ENCODE assay signal across 8 cellular contexts in the genomic region with DNA sequence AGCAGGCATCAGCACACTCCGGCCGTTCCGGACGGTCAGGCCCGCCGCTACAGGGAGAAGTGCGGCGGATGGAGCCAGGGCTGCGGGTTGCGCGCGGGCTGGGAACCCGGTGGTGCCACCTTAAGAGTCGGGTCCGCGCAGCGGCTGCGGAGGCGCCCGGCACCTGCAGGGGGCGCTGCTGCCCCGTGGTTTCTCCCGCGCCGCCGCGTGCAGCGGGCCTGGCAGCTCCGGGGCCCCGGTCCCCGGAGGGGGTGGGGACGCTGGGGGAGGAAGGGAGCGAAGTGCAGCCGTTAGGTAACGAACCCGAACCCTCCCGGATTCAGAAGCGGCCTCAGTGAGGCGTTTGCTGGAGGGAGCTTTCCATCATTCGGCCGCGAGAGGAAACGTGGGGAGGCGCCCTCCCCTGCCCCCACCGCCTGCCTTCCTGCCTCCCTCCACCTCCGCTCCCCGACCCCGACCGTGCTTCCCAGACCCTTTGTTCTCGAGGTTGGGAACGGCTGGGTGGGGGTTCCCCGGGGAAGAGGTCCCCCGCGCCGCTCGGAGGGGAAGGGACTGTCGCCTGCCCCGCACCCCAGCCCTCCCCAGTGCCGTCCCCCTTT. TPM values are rescaled to one million over a fixed set of nuclear protein-coding genes. Genes with fewer than 3 reads are reported as not detected.
DNase-seq lines count a peak whose midpoint lies in the region; ATAC-seq and TF ChIP-seq lines count a peak whose summit lies in the region.

No MANE protein-coding gene starts in this region.

- in situ Hi-C loops in Panc1 (cut with HindIII; ENCODE audit: low pct_unique_long_range_greater_than_20kb, low sequenced_read_pairs) = no loop called here

- H3K36me3 ChIP-seq in Panc1 (ENCODE audit: control insufficient read depth, insufficient read depth, low read length) = no peaks in the 10 kb centered on the region

- no peaks in the 10 kb centered on the region for H3K27me3 ChIP-seq in Panc1 (ENCODE audit: control insufficient read depth, insufficient read depth, low read length)

- H3K4me1 ChIP-seq in Panc1 (ENCODE audit: control insufficient read depth, insufficient read depth, low read length) = peaks cover 36% of the 10 kb centered on the region

- peak overlapping the region; percentile 69 to 73 for H3K4me3 ChIP-seq in Panc1 (ENCODE audit: low read depth in 2 of 2, low read length in 2 of 2)
- H3K4me3 ChIP-seq in fibroblast of the aortic adventitia (ENCODE audit: low read depth, low read length) = peak overlapping the region; percentile 85

- H3K27ac Mint-ChIP-seq in nephron progenitor cell = peak overlapping the region; percentile 90
- peak overlapping the region in 1 of 2 donors; percentile 52 for H3K27ac Mint-ChIP-seq in stimulated activated naive CD8-positive, alpha-beta T cell treated with anti-CD3 and anti-CD28 coated beads, Interleukin-15, amount 100 ng/mL, for 72 hours

- peak; percentile 25 for DNase-seq in DMS153 (lab: John Stamatoyannopoulos, UW)
- DNase-seq in GM20000 (ENCODE audit: low spot score) = peak; percentile 98
- DNase-seq in HT-29 (ENCODE audit: low spot score) = peak; percentile 90
- no peak for DNase-seq in Panc1 (ENCODE audit: low read depth, low spot score)
- DNase-seq in activated T-helper 9 cell treated with anti-CD3 and anti-CD28 coated beads, Interleukin-2, amount 50 U/mL, for 16 hours (ENCODE audit: low read depth) = peak; percentile 79
- DNase-seq in fibroblast of the aortic adventitia (ENCODE audit: low read depth) = peak; percentile 80
- peak; percentile 94 for DNase-seq in nephron progenitor cell
- DNase-seq in stimulated activated naive CD8-positive, alpha-beta T cell treated with anti-CD3 and anti-CD28 coated beads, Interleukin-15, amount 100 ng/mL, for 72 hours = peak; percentile 87 to 90

- TF ChIP-seq CTCF in GM20000 (IDR thresholded peaks at IDR 0.05; ENCODE audit: extremely low read depth, missing control alignments) (peak; percentile 85), Panc1 (IDR thresholded peaks at IDR 0.05) (peak; percentile 92), fibroblast of the aortic adventitia (IDR thresholded peaks at IDR 0.05; ENCODE audit: insufficient read depth, low read length) (peak; percentile 70), nephron progenitor cell (IDR thresholded peaks at IDR 0.05) (peak; percentile 96)

- no peaks in the 10 kb centered on the region for H3K9me3 Mint-ChIP-seq in nephron progenitor cell
- no peaks in the 10 kb centered on the region for H3K9me3 Mint-ChIP-seq in stimulated activated naive CD8-positive, alpha-beta T cell treated with anti-CD3 and anti-CD28 coated beads, Interleukin-15, amount 100 ng/mL, for 72 hours

- intact Hi-C loops in Panc1 (cut with micrococcal nuclease; ENCODE audit: unreplicated experiment) = loop anchor here (5.0 to 10.0 kb wide), 3 partner anchors 37 to 459 kb away; a partner anchor contains a TSS

- POLR2A ChIA-PET in Panc1 (lab: Charles Lee) = interaction anchor here (0.5 to 1.1 kb wide), 3 partner anchors 30 to 223 kb away, joined by 3 to 8 read pairs (median 4); a partner anchor contains a TSS

- no TSS peak for BruUV-seq in Panc1 (replicated peaks; lab: Mats Ljungman, UMichigan)

- H3K9me3 ChIP-seq in Panc1 (ENCODE audit: control insufficient read depth, insufficient read depth, low read depth, low read length) = no peaks in the 10 kb centered on the region

- peaks cover 47% of the 10 kb centered on the region for H3K4me1 Mint-ChIP-seq in nephron progenitor cell
- peaks cover 35% of the 10 kb centered on the region for H3K4me1 Mint-ChIP-seq in stimulated activated naive CD8-positive, alpha-beta T cell treated with anti-CD3 and anti-CD28 coated beads, Interleukin-15, amount 100 ng/mL, for 72 hours

- peaks cover 34% of the 10 kb centered on the region for H3K27me3 Mint-ChIP-seq in nephron progenitor cell (ENCODE audit: low read depth, poor library complexity)
- H3K27me3 Mint-ChIP-seq in stimulated activated naive CD8-positive, alpha-beta T cell treated with anti-CD3 and anti-CD28 coated beads, Interleukin-15, amount 100 ng/mL, for 72 hours = peaks cover 81% of the 10 kb centered on the region

- CTCF ChIA-PET in Panc1 (lab: Charles Lee) = interaction anchor here (0.6 to 0.9 kb wide), 4 partner anchors 187 to 815 kb away, joined by 3 to 9 read pairs (median 4); no protein-coding TSS in a partner anchor

- H3K4me3 Mint-ChIP-seq in nephron progenitor cell = peak overlapping the region; percentile 91
- H3K4me3 Mint-ChIP-seq in stimulated activated naive CD8-positive, alpha-beta T cell treated with anti-CD3 and anti-CD28 coated beads, Interleukin-15, amount 100 ng/mL, for 72 hours = peak overlapping the region; percentile 87

- H3K36me3 Mint-ChIP-seq in nephron progenitor cell (ENCODE audit: low read depth) = no peaks in the 10 kb centered on the region

- ATAC-seq in Panc1 = peak; percentile 77
- peak; percentile 88 for ATAC-seq in stimulated activated naive CD8-positive, alpha-beta T cell treated with anti-CD3 and anti-CD28 coated beads, Interleukin-15, amount 100 ng/mL, for 72 hours

- H3K27ac ChIP-seq in Panc1 (ENCODE audit: low read length) = peak overlapping the region; percentile 98

RNA-seq across cellular contexts. Expression of a gene that starts 29.7 kb away (rescaled TPM):
- total RNA-seq in HT-29 (2014; rRNA removed; shearing (Covaris generic)) = not detected in 2 replicates
- total RNA-seq in Panc1 (2021; ENCODE audit: unreplicated experiment) (9.3 TPM), fibroblast of the aortic adventitia (ENCODE audit: low replicate concordance) (0.41 and 0.90 TPM in 2 replicates)
- 5.8 TPM for polyA plus RNA-seq in Panc1 (2012; ENCODE audit: insufficient read length)

RNA-seq across cellular contexts. Expression of a gene that starts 38.2 kb away (rescaled TPM):
- 31.7 and 47.6 TPM in 2 replicates for total RNA-seq in HT-29 (2014; rRNA removed; shearing (Covaris generic))
- total RNA-seq in Panc1 (2021; ENCODE audit: unreplicated experiment) = 33.4 TPM
- 28.9 TPM for polyA plus RNA-seq in Panc1 (2012; ENCODE audit: insufficient read length)
- total RNA-seq in fibroblast of the aortic adventitia (ENCODE audit: low replicate concordance) = 36.1 and 47.6 TPM in 2 replicates
